30 cellular contexts compared by ENCODE assay signal in genomic region chr13:32311188-32311897, GRCh38. TPM values are rescaled to one million over a fixed set of nuclear protein-coding genes. Genes with fewer than 3 reads are reported as not detected.
"Had no signal": no experiment of that assay in that cellular context is flagged by ENCODE, and none has a peak within 500 bp of the region (broad histone marks: within the 10 kb centered on the region; RNA-seq: fewer than 3 reads in every experiment).

No MANE protein-coding gene starts in this region.

- H3K36me3 ChIP-seq: heart left ventricle, pancreas, prostate gland, right lobe of liver, stomach, thoracic aorta, transverse colon had no signal

- FAIRE-seq: endometrium, frontal cortex, pancreas had no signal

- H3K9me3 ChIP-seq: heart left ventricle, mucosa of descending colon, pancreas, prostate gland, right lobe of liver, stomach, thoracic aorta, transverse colon had no signal

- H3K27ac Mint-ChIP-seq: naive thymus-derived CD8-positive, alpha-beta T cell had no signal

- H3K27me3 Mint-ChIP-seq: naive thymus-derived CD8-positive, alpha-beta T cell had no signal

- H3K9me3 Mint-ChIP-seq: naive thymus-derived CD8-positive, alpha-beta T cell had no signal

- H3K27me3 ChIP-seq: dorsolateral prefrontal cortex, heart left ventricle, pancreas, right lobe of liver, stomach, transverse colon had no signal

- DNase-seq: dorsolateral prefrontal cortex; effector memory CD4-positive, alpha-beta T cell; hippocampal formation; mammary epithelial cell; naive thymus-derived CD8-positive, alpha-beta T cell; nucleus accumbens; right lobe of liver; stimulated activated CD4-positive, alpha-beta T cell treated with anti-CD3 and anti-CD28 coated beads, Interleukin-2, amount 100 ng/mL, for 24 hours; stimulated activated naive CD4-positive, alpha-beta T cell; stomach; substantia nigra; transverse colon had no signal

- H3K4me3 ChIP-seq: coronary artery, dorsolateral prefrontal cortex, heart left ventricle, mucosa of descending colon, pancreas, prostate gland, right lobe of liver, stomach, thoracic aorta, transverse colon had no signal

- H3K27ac ChIP-seq: coronary artery, dorsolateral prefrontal cortex, heart left ventricle, pancreas, prostate gland, right lobe of liver, stomach, thoracic aorta, transverse colon had no signal

- H3K4me1 ChIP-seq: prostate gland had no signal

- H3K4me3 Mint-ChIP-seq: naive thymus-derived CD8-positive, alpha-beta T cell had no signal

RNA-seq across cellular contexts. Expression of gene ZAR1L, which starts 3.8 kb away (rescaled TPM):
- total RNA-seq: chondrocyte, esophagus mucosa, fibroblast of lung, frontal cortex, glomerular endothelial cell, heart left ventricle, left lobe of liver, lower leg skin, mammary epithelial cell, mucosa of descending colon, pancreas, prostate gland, renal cortical epithelial cell, right lobe of liver, skeletal muscle tissue, stomach, thoracic aorta, transverse colon, ureter had no signal
- polyA plus RNA-seq: fibroblast of lung; heart left ventricle; mammary epithelial cell; naive thymus-derived CD8-positive, alpha-beta T cell; neural cell; pancreas; stomach had no signal
